Comparison of ENCODE assay signal across 8 cellular contexts in genomic region chr17:80145076-80146075, GRCh38. TPM values are rescaled to one million over a fixed set of nuclear protein-coding genes. Genes with fewer than 3 reads are reported as not detected.
A peak's percentile ranks its signal among the peaks of the same experiment; 100 is the strongest.
DNase-seq lines count a peak whose midpoint lies in the region; ATAC-seq, FAIRE-seq and TF ChIP-seq lines count a peak whose summit lies in the region.

No MANE protein-coding gene starts in this region.

- no peak for DNase-seq in activated T-cell treated with anti-CD3 and anti-CD28 coated beads, Interleukin-2, amount 50 U/mL, for 4 hours
- DNase-seq in activated T-cell treated with anti-CD3 and anti-CD28 coated beads, Interleukin-2, amount 50 U/mL, for 48 hours = no peak
- DNase-seq in activated T-helper 2 cell treated with anti-CD3 and anti-CD28 coated beads, Interferon-gamma antibody, Interleukin-2, Interleukin-4, amounts not matched to agents 10 μg/mL and 5 μg/mL and 100 μg/mL, durations not matched to agents 14 hours and 24 hours and 36 hours (ENCODE audit: low spot score) = no peak
- DNase-seq in keratinocyte (ENCODE audit: low read depth, low spot score) (no peak), tibial artery (no peak), iPS-NIHi7 (ENCODE audit: extremely low spot score) (no peak), NCI-H1417 treated with DMSO at 0.1 percent for 48 hours (lab: John Stamatoyannopoulos, UW) (no peak)

- peak overlapping the region; percentile 82 for H3K27ac ChIP-seq in keratinocyte (ENCODE audit: control insufficient read depth, insufficient read depth, low read length)
- peak overlapping the region; percentile 88 to 91 for H3K27ac ChIP-seq in tibial artery

- no peak for TF ChIP-seq CTCF in keratinocyte (optimal IDR thresholded peaks at IDR 0.05 in 1 of 3, IDR thresholded peaks at IDR 0.05 in 1 of 3, conservative IDR thresholded peaks at IDR 0.05 in 1 of 3; ENCODE audit: extremely low read depth in 1 of 3, insufficient read depth in 2 of 3, low read length in 3 of 3)
- no peak for TF ChIP-seq CTCF in tibial artery (IDR thresholded peaks at IDR 0.05)

- H3K36me3 ChIP-seq in keratinocyte (ENCODE audit: control insufficient read depth in 2 of 2, extremely low read depth in 1 of 2, insufficient read depth in 2 of 2, low read length in 2 of 2) (peaks cover 12 to 24% of the 10 kb centered on the region in 2 experiments), tibial artery (peaks cover 31 to 38% (median 34%) of the 10 kb centered on the region in 3 donors)

- intact Hi-C loops in activated T-helper 2 cell treated with anti-CD3 and anti-CD28 coated beads, Interferon-gamma antibody, Interleukin-2, Interleukin-4, amounts not matched to agents 10 μg/mL and 5 μg/mL and 100 μg/mL, durations not matched to agents 14 hours and 24 hours and 36 hours (cut with micrococcal nuclease) = loop anchor here (2.0 to 5.0 kb wide), 3 partner anchors 43 to 117 kb away; partner anchors contain the start of gene GAA
- intact Hi-C loops in tibial artery (cut with DNase I; ENCODE audit: low total_unique reads) = loop anchor here (5.0 kb wide), 2 partner anchors 117 to 348 kb away; partner anchors contain the start of genes CBX8 and RNF213

- no peak overlapping the region for H2AFZ ChIP-seq in keratinocyte (ENCODE audit: control insufficient read depth, low read length)

- H3K4me3 Mint-ChIP-seq in activated T-cell treated with anti-CD3 and anti-CD28 coated beads, Interleukin-2, amount 50 U/mL, for 4 hours = peak overlapping the region; percentile 92
- peak overlapping the region; percentile 94 for H3K4me3 Mint-ChIP-seq in activated T-helper 2 cell treated with anti-CD3 and anti-CD28 coated beads, Interferon-gamma antibody, Interleukin-2, Interleukin-4, amounts not matched to agents 10 μg/mL and 5 μg/mL and 100 μg/mL, durations not matched to agents 14 hours and 24 hours and 36 hours (ENCODE audit: low read depth)

- H3K79me2 ChIP-seq in keratinocyte (ENCODE audit: control insufficient read depth, insufficient read depth, low read length) = peaks cover 57% of the 10 kb centered on the region

- H3K27ac Mint-ChIP-seq in activated T-helper 2 cell treated with anti-CD3 and anti-CD28 coated beads, Interferon-gamma antibody, Interleukin-2, Interleukin-4, amounts not matched to agents 10 μg/mL and 5 μg/mL and 100 μg/mL, durations not matched to agents 14 hours and 24 hours and 36 hours = peak overlapping the region; percentile 65

- H3K9me3 ChIP-seq in keratinocyte (ENCODE audit: control insufficient read depth, low read depth, low read length) (no peaks in the 10 kb centered on the region), tibial artery (no peaks in the 10 kb centered on the region)

- peak overlapping the region; percentile 95 for H3K9ac ChIP-seq in keratinocyte (ENCODE audit: control insufficient read depth, extremely low read depth, insufficient read depth, low read length)

- no peaks in the 10 kb centered on the region for H3K9me3 Mint-ChIP-seq in activated T-cell treated with anti-CD3 and anti-CD28 coated beads, Interleukin-2, amount 50 U/mL, for 4 hours
- no peaks in the 10 kb centered on the region for H3K9me3 Mint-ChIP-seq in activated T-helper 2 cell treated with anti-CD3 and anti-CD28 coated beads, Interferon-gamma antibody, Interleukin-2, Interleukin-4, amounts not matched to agents 10 μg/mL and 5 μg/mL and 100 μg/mL, durations not matched to agents 14 hours and 24 hours and 36 hours

- peaks cover 25% of the 10 kb centered on the region for H3K36me3 Mint-ChIP-seq in activated T-cell treated with anti-CD3 and anti-CD28 coated beads, Interleukin-2, amount 50 U/mL, for 4 hours (ENCODE audit: insufficient read depth)
- H3K36me3 Mint-ChIP-seq in activated T-helper 2 cell treated with anti-CD3 and anti-CD28 coated beads, Interferon-gamma antibody, Interleukin-2, Interleukin-4, amounts not matched to agents 10 μg/mL and 5 μg/mL and 100 μg/mL, durations not matched to agents 14 hours and 24 hours and 36 hours (ENCODE audit: low read depth) = peaks cover 55% of the 10 kb centered on the region

- dilution Hi-C loops in keratinocyte (cut with MboI; ENCODE audit: extremely low pct_ligation_motif_present, low sequenced_read_pairs) = no loop called here

- peaks cover 27% of the 10 kb centered on the region for H3K4me1 Mint-ChIP-seq in activated T-cell treated with anti-CD3 and anti-CD28 coated beads, Interleukin-2, amount 50 U/mL, for 4 hours (ENCODE audit: low read depth)
- peaks cover 26% of the 10 kb centered on the region for H3K4me1 Mint-ChIP-seq in activated T-helper 2 cell treated with anti-CD3 and anti-CD28 coated beads, Interferon-gamma antibody, Interleukin-2, Interleukin-4, amounts not matched to agents 10 μg/mL and 5 μg/mL and 100 μg/mL, durations not matched to agents 14 hours and 24 hours and 36 hours (ENCODE audit: low read depth)

- peak overlapping the region; percentile 80 to 93 (median 90) for H3K4me3 ChIP-seq in keratinocyte (ENCODE audit: control insufficient read depth in 2 of 3, extremely low read depth in 1 of 3, insufficient read depth in 2 of 3, low read depth in 1 of 3, low read length in 3 of 3)
- peak overlapping the region; percentile 78 for H3K4me3 ChIP-seq in tibial artery

- ATAC-seq in activated T-cell treated with anti-CD3 and anti-CD28 coated beads, Interleukin-2, amount 50 U/mL, for 4 hours = no peak
- ATAC-seq in GM19467 (IDR thresholded peaks at IDR 0.05; ENCODE audit: unreplicated experiment) = no peak

- no peak for FAIRE-seq in keratinocyte (lab: Jason Lieb, UNC)

- H4K20me1 ChIP-seq in keratinocyte (ENCODE audit: control insufficient read depth, extremely low read depth, insufficient read depth, low read length) = peaks cover 16% of the 10 kb centered on the region

- no peaks in the 10 kb centered on the region for H3K27me3 Mint-ChIP-seq in activated T-cell treated with anti-CD3 and anti-CD28 coated beads, Interleukin-2, amount 50 U/mL, for 4 hours (ENCODE audit: low read depth)
- no peaks in the 10 kb centered on the region for H3K27me3 Mint-ChIP-seq in activated T-helper 2 cell treated with anti-CD3 and anti-CD28 coated beads, Interferon-gamma antibody, Interleukin-2, Interleukin-4, amounts not matched to agents 10 μg/mL and 5 μg/mL and 100 μg/mL, durations not matched to agents 14 hours and 24 hours and 36 hours (ENCODE audit: low read depth)

- H3K9me1 ChIP-seq in keratinocyte (ENCODE audit: control insufficient read depth, extremely low read depth, insufficient read depth, low read length) = no peaks in the 10 kb centered on the region

- peak overlapping the region; percentile 99 for H3K4me2 ChIP-seq in keratinocyte (ENCODE audit: control insufficient read depth, extremely low read depth, insufficient read depth, low read depth, low read length)

- H3K4me1 ChIP-seq in keratinocyte (ENCODE audit: control insufficient read depth, extremely low read depth, insufficient read depth, low read length) = peaks cover 21% of the 10 kb centered on the region
- H3K4me1 ChIP-seq in tibial artery = peaks cover 0 to 31% (median 25%) of the 10 kb centered on the region in 4 donors

- H3K27me3 ChIP-seq in keratinocyte (ENCODE audit: control insufficient read depth, extremely low read depth, insufficient read depth, low read length) (no peaks in the 10 kb centered on the region), tibial artery (no peaks in the 10 kb centered on the region)

RNA-seq across cellular contexts. Expression of gene EIF4A3, which starts 1.6 kb away (rescaled TPM):
- total RNA-seq in activated T-cell treated with anti-CD3 and anti-CD28 coated beads, Interleukin-2, amount 50 U/mL, for 4 hours = 100 to 1,000 TPM; 228 to 251 (median 230) TPM
- 167 and 169 TPM in 2 replicates for total RNA-seq in activated T-helper 2 cell treated with anti-CD3 and anti-CD28 coated beads, Interferon-gamma antibody, Interleukin-2, Interleukin-4, amounts not matched to agents 10 μg/mL and 5 μg/mL and 100 μg/mL, durations not matched to agents 14 hours and 24 hours and 36 hours
- polyA plus RNA-seq in keratinocyte = 78.9 to 143 TPM (median 125 TPM) in 3 replicates
- 86.2 TPM for polyA plus RNA-seq in keratinocyte (2011; ENCODE audit: low read depth)
- 64.6 and 85.6 TPM in 2 replicates for polyA plus RNA-seq in keratinocyte (2011; cell fraction: cytosol; rRNA removed)
- polyA plus RNA-seq in keratinocyte (2011; cell fraction: nucleus; rRNA removed) = 109 and 121 TPM in 2 replicates
- polyA plus RNA-seq in keratinocyte (2012; ENCODE audit: low replicate concordance) = 91.3 and 155 TPM in 2 replicates
- 38.2 to 96.6 TPM (median 66.7 TPM) in 3 replicates for polyA minus RNA-seq in keratinocyte
- polyA minus RNA-seq in keratinocyte (2011; cell fraction: cytosol; rRNA and poly(A)+ RNA removed) = 51.2 TPM
- 43.3 and 64.2 TPM in 2 replicates for polyA minus RNA-seq in keratinocyte (2011; cell fraction: nucleus; rRNA and poly(A)+ RNA removed)

RNA-seq across cellular contexts. Expression of gene CARD14, which starts 24.5 kb away (rescaled TPM):
- not detected for total RNA-seq in activated T-cell treated with anti-CD3 and anti-CD28 coated beads, Interleukin-2, amount 50 U/mL, for 4 hours
- not detected in 2 replicates for total RNA-seq in activated T-helper 2 cell treated with anti-CD3 and anti-CD28 coated beads, Interferon-gamma antibody, Interleukin-2, Interleukin-4, amounts not matched to agents 10 μg/mL and 5 μg/mL and 100 μg/mL, durations not matched to agents 14 hours and 24 hours and 36 hours
- 0.23 to 1.6 TPM (median 0.49 TPM) in 3 replicates for polyA plus RNA-seq in keratinocyte
- 11.9 TPM for polyA plus RNA-seq in keratinocyte (2011; ENCODE audit: low read depth)
- polyA plus RNA-seq in keratinocyte (2011; cell fraction: cytosol; rRNA removed) = 0.23 and 0.57 TPM in 2 replicates
- polyA plus RNA-seq in keratinocyte (2011; cell fraction: nucleus; rRNA removed) = 1.1 and 2.5 TPM in 2 replicates
- polyA plus RNA-seq in keratinocyte (2012; ENCODE audit: low replicate concordance) = 0.40 and 9.8 TPM in 2 replicates
- polyA minus RNA-seq in keratinocyte = 0.73 to 0.74 TPM in 2 of 3 replicates, not detected in the other
- not detected for polyA minus RNA-seq in keratinocyte (2011; cell fraction: cytosol; rRNA and poly(A)+ RNA removed)
- 1.3 and 2.2 TPM in 2 replicates for polyA minus RNA-seq in keratinocyte (2011; cell fraction: nucleus; rRNA and poly(A)+ RNA removed)

RNA-seq across cellular contexts. Expression of gene GAA, which starts 44.0 kb away (rescaled TPM):
- 10 to 100 TPM; 16.1 to 18.6 (median 16.7) TPM for total RNA-seq in activated T-cell treated with anti-CD3 and anti-CD28 coated beads, Interleukin-2, amount 50 U/mL, for 4 hours
- 23.6 and 26.1 TPM in 2 replicates for total RNA-seq in activated T-helper 2 cell treated with anti-CD3 and anti-CD28 coated beads, Interferon-gamma antibody, Interleukin-2, Interleukin-4, amounts not matched to agents 10 μg/mL and 5 μg/mL and 100 μg/mL, durations not matched to agents 14 hours and 24 hours and 36 hours
- 3.2 to 9.8 TPM (median 5.8 TPM) in 3 replicates for polyA plus RNA-seq in keratinocyte
- 8.9 TPM for polyA plus RNA-seq in keratinocyte (2011; ENCODE audit: low read depth)
- polyA plus RNA-seq in keratinocyte (2011; cell fraction: cytosol; rRNA removed) = 2.3 and 7.6 TPM in 2 replicates
- 28.2 and 48.8 TPM in 2 replicates for polyA plus RNA-seq in keratinocyte (2011; cell fraction: nucleus; rRNA removed)
- polyA plus RNA-seq in keratinocyte (2012; ENCODE audit: low replicate concordance) = 18.0 and 34.2 TPM in 2 replicates
- 2.8 to 8.1 TPM (median 5.3 TPM) in 3 replicates for polyA minus RNA-seq in keratinocyte
- 20.1 TPM for polyA minus RNA-seq in keratinocyte (2011; cell fraction: cytosol; rRNA and poly(A)+ RNA removed)
- polyA minus RNA-seq in keratinocyte (2011; cell fraction: nucleus; rRNA and poly(A)+ RNA removed) = 26.7 and 27.4 TPM in 2 replicates
